Comparison of ENCODE assay signal across 17 cellular contexts in the genomic region with DNA sequence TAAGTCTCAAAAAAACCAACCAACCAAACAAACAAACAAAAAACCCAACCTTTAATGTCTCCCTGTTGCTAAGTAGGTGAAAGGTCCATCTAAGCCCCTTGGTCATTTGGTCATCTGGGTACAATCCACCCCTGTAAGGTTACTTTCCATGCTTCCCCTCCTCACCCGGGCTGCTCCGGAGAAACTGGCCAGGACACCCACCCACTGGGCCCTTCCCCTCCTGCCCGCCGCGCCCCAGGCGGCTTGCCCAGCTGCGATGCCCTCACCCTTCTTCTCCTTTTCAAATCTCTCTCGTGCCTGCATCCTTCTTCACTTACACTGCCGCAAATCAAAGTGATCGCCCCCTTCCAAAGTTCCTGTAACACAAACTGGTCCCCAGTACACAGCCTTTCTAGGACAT. TPM values are rescaled to one million over a fixed set of nuclear protein-coding genes. Genes with fewer than 3 reads are reported as not detected.
DNase-seq lines count a peak whose midpoint lies in the region; ATAC-seq, FAIRE-seq and TF ChIP-seq lines count a peak whose summit lies in the region.
"Had no signal": no experiment of that assay in that cellular context is flagged by ENCODE, and none has a peak within 500 bp of the region (broad histone marks: within the 10 kb centered on the region; RNA-seq: fewer than 3 reads in every experiment).

No MANE protein-coding gene starts in this region.

- H3K9me3 Mint-ChIP-seq in T-helper 1 cell treated with Interleukin-12 subunit alpha and Interleukin-12 subunit beta and Interleukin-4 antibody, amounts not matched to agents 30 μg/mL and 1 μg/mL, for 36 hours, result no peaks in the 10 kb centered on the region
- H3K9me3 Mint-ChIP-seq in CD8-positive, alpha-beta T cell, result no peaks in the 10 kb centered on the region
- peaks cover 3% of the 10 kb centered on the region for H3K9me3 Mint-ChIP-seq in astrocyte (ENCODE audit: unreplicated experiment)
- H3K9me3 Mint-ChIP-seq in nephron, result no peaks in the 10 kb centered on the region

- no peak overlapping the region for H2AFZ ChIP-seq in astrocyte (ENCODE audit: low read depth, low read length)

- H3K4me3 ChIP-seq in CD8-positive, alpha-beta T cell (ENCODE audit: low read depth, low read length), result no peak overlapping the region
- no peak overlapping the region for H3K4me3 ChIP-seq in astrocyte (ENCODE audit: insufficient read depth, low read depth, low read length)

- FAIRE-seq in astrocyte (lab: Jason Lieb, UNC) (no peak), HTR-8/SVneo (lab: Jason Lieb, UNC) (no peak)

- ATAC-seq in CD8-positive, alpha-beta T cell, result no peak
- ATAC-seq in GM18909 (IDR thresholded peaks at IDR 0.05; ENCODE audit: poor library complexity, unreplicated experiment), result no peak
- ATAC-seq: PC-3, right cardiac atrium had no signal

- no peaks in the 10 kb centered on the region for H3K9me3 ChIP-seq in CD8-positive, alpha-beta T cell (ENCODE audit: low read length)
- H3K9me3 ChIP-seq in astrocyte (ENCODE audit: insufficient read depth, low read depth, low read length), result no peaks in the 10 kb centered on the region

- H3K27me3 Mint-ChIP-seq in T-helper 1 cell treated with Interleukin-12 subunit alpha and Interleukin-12 subunit beta and Interleukin-4 antibody, amounts not matched to agents 30 μg/mL and 1 μg/mL, for 36 hours (ENCODE audit: low read depth), result no peaks in the 10 kb centered on the region
- no peaks in the 10 kb centered on the region for H3K27me3 Mint-ChIP-seq in CD8-positive, alpha-beta T cell (ENCODE audit: low read depth)
- H3K27me3 Mint-ChIP-seq in astrocyte (ENCODE audit: low read depth, unreplicated experiment) (no peaks in the 10 kb centered on the region), nephron (ENCODE audit: low read depth) (no peaks in the 10 kb centered on the region)

- peak overlapping the region; percentile 85 for H3K4me2 ChIP-seq in astrocyte (ENCODE audit: low read length)

- peak overlapping the region; percentile 91 for H3K4me3 Mint-ChIP-seq in T-helper 1 cell treated with Interleukin-12 subunit alpha and Interleukin-12 subunit beta and Interleukin-4 antibody, amounts not matched to agents 30 μg/mL and 1 μg/mL, for 36 hours
- H3K4me3 Mint-ChIP-seq in CD8-positive, alpha-beta T cell, result peak overlapping the region; percentile 8
- H3K4me3 Mint-ChIP-seq in astrocyte (ENCODE audit: unreplicated experiment), result peak overlapping the region; percentile 96
- H3K4me3 Mint-ChIP-seq in nephron, result peak overlapping the region; percentile 87 to 94 (median 88)

- H3K4me1 ChIP-seq in CD8-positive, alpha-beta T cell (ENCODE audit: insufficient read depth, low read length), result peaks cover 14% of the 10 kb centered on the region
- no peaks in the 10 kb centered on the region for H3K4me1 ChIP-seq in astrocyte (ENCODE audit: insufficient read depth, low read length)

- intact Hi-C loops in CD8-positive, alpha-beta T cell (cut with DNase I, micrococcal nuclease), result loop anchor here in 1 of 2 experiments (10.0 kb wide), 1 partner anchor 101 kb away; no protein-coding TSS in a partner anchor

- no peaks in the 10 kb centered on the region for H3K27me3 ChIP-seq in CD8-positive, alpha-beta T cell (ENCODE audit: insufficient read depth, low read length)
- no peaks in the 10 kb centered on the region for H3K27me3 ChIP-seq in astrocyte (ENCODE audit: insufficient read depth, low read length)

- H3K9ac ChIP-seq in astrocyte (ENCODE audit: low read length), result no peak overlapping the region

- DNase-seq in T-helper 1 cell (no peak), astrocyte (ENCODE audit: low read depth) (no peak), HTR-8/SVneo (ENCODE audit: insufficient read length, low spot score) (no peak), anterior cingulate cortex (lab: John Stamatoyannopoulos, UW) (no peak)
- no peak for DNase-seq in CD8-positive, alpha-beta T cell
- DNase-seq: 8988T; kidney glomerular epithelial cell; NCI-H146; NCI-H510A; PC-3; stimulated activated CD4-positive, alpha-beta T cell treated with anti-CD3 and anti-CD28 coated beads, Interleukin-4, amount 100 ng/mL, for 4 hours; stimulated activated naive CD4-positive, alpha-beta T cell treated with Interleukin-2 at 50 U/mL for 16 hours had no signal

- H3K36me3 Mint-ChIP-seq in T-helper 1 cell treated with Interleukin-12 subunit alpha and Interleukin-12 subunit beta and Interleukin-4 antibody, amounts not matched to agents 30 μg/mL and 1 μg/mL, for 36 hours (ENCODE audit: low read depth), result peaks cover 2% of the 10 kb centered on the region
- H3K36me3 Mint-ChIP-seq in CD8-positive, alpha-beta T cell, result peaks cover 3% of the 10 kb centered on the region
- peaks cover 7% of the 10 kb centered on the region for H3K36me3 Mint-ChIP-seq in astrocyte (ENCODE audit: low read depth, unreplicated experiment)
- peaks cover 7% of the 10 kb centered on the region for H3K36me3 Mint-ChIP-seq in nephron (ENCODE audit: low read depth)

- H3K27ac ChIP-seq in CD8-positive, alpha-beta T cell (ENCODE audit: low read depth, low read length), result no peak overlapping the region
- no peak overlapping the region for H3K27ac ChIP-seq in astrocyte (ENCODE audit: low read depth, low read length)
- H3K27ac ChIP-seq: epithelial cell of prostate had no signal

- H3K79me2 ChIP-seq in astrocyte (ENCODE audit: insufficient read depth, low read length), result peaks cover 64% of the 10 kb centered on the region

- H3K27ac Mint-ChIP-seq in T-helper 1 cell treated with Interleukin-12 subunit alpha and Interleukin-12 subunit beta and Interleukin-4 antibody, amounts not matched to agents 30 μg/mL and 1 μg/mL, for 36 hours, result peak overlapping the region; percentile 2
- peak overlapping the region; percentile 49 for H3K27ac Mint-ChIP-seq in CD8-positive, alpha-beta T cell
- H3K27ac Mint-ChIP-seq in astrocyte (ENCODE audit: unreplicated experiment) (no peak overlapping the region), nephron (peak overlapping the region in 2 of 3 experiments; percentile 0 to 11)

- CTCF ChIA-PET in CD8-positive, alpha-beta T cell (lab: Charles Lee), result no interaction called here

- peaks cover 33% of the 10 kb centered on the region for H4K20me1 ChIP-seq in astrocyte (ENCODE audit: insufficient read depth, low read length)

- peaks cover 1% of the 10 kb centered on the region for H3K36me3 ChIP-seq in CD8-positive, alpha-beta T cell (ENCODE audit: insufficient read depth, low read length)
- peaks cover 2% of the 10 kb centered on the region for H3K36me3 ChIP-seq in astrocyte (ENCODE audit: insufficient read depth, low read length)

- POLR2A ChIA-PET in CD8-positive, alpha-beta T cell (lab: Charles Lee), result no interaction called here

- TF ChIP-seq CTCF in CD8-positive, alpha-beta T cell (IDR thresholded peaks at IDR 0.05), result no peak
- TF ChIP-seq CTCF in astrocyte (IDR thresholded peaks at IDR 0.05; ENCODE audit: insufficient read depth, low read depth, low read length) (no peak), nephron (IDR thresholded peaks at IDR 0.05; ENCODE audit: unreplicated experiment in 3 of 3) (no peak)

- H3K4me1 Mint-ChIP-seq in T-helper 1 cell treated with Interleukin-12 subunit alpha and Interleukin-12 subunit beta and Interleukin-4 antibody, amounts not matched to agents 30 μg/mL and 1 μg/mL, for 36 hours (ENCODE audit: low read depth), result peaks cover 20% of the 10 kb centered on the region
- peaks cover 18% of the 10 kb centered on the region for H3K4me1 Mint-ChIP-seq in CD8-positive, alpha-beta T cell (ENCODE audit: low read depth)
- H3K4me1 Mint-ChIP-seq in astrocyte (ENCODE audit: low read depth, unreplicated experiment) (peaks cover 7% of the 10 kb centered on the region), nephron (peaks cover 13% of the 10 kb centered on the region)

RNA-seq across cellular contexts. Expression of gene NTAN1, which starts 2.0 kb away (rescaled TPM):
- 10 to 100 TPM; 22.8 to 23.3 TPM for total RNA-seq in CD8-positive, alpha-beta T cell
- total RNA-seq in astrocyte, result 61.3 and 66.3 TPM in 2 replicates

RNA-seq across cellular contexts. Expression of gene RRN3, which starts 40.2 kb away (rescaled TPM):
- total RNA-seq in CD8-positive, alpha-beta T cell, result 10 to 100 TPM; 47.8 to 48.3 TPM
- 41.5 and 46.6 TPM in 2 replicates for total RNA-seq in astrocyte

Comparison
In these comparisons a context has a peak if more than half of its experiments do, and no peak if none do; other contexts are left out.
1. H3K4me3 Mint-ChIP-seq: peak in every context shown above with its lines; median percentile 96 in astrocyte; 91 in T-helper 1 cell treated with Interleukin-12 subunit alpha and Interleukin-12 subunit beta and Interleukin-4 antibody, amounts not matched to agents 30 μg/mL and 1 μg/mL, for 36 hours; 88 in nephron; 8 in CD8-positive, alpha-beta T cell.